ENCODE assay signal across 2 cellular contexts in the genomic region with DNA sequence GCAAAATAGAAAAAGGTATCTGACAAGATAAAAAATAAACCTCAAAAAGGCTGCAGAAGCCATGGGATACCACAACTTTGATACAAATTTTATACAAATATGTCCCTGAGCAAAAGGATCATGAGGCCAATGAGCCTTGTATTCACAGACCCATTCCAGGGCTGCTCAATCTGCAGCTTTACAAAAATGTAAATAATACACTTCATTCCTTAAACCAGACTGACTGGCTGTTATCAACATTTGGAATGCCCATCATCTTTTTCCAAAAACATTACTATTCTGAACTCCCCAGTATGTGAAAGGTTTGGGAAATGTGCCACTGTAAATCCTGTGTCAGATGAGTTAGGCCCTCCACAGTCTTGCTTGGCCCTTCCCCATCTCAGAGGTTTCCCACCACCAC.
TF ChIP-seq lines count a peak whose summit lies in the region.

No MANE protein-coding gene starts in this region.

TF ChIP-seq in liver, 16 proteins besides CTCF, POLR2A, EP300 and RAD21:
- TF ChIP-seq SP1 (IDR thresholded peaks at IDR 0.05) (no peak), FOXA2 (IDR thresholded peaks at IDR 0.05) (no peak), EGR1 (IDR thresholded peaks at IDR 0.05; ENCODE audit: low read depth in 2 of 2) (no peak), FOXA1 (IDR thresholded peaks at IDR 0.05) (no peak), RXRA (IDR thresholded peaks at IDR 0.05) (no peak)
- TF ChIP-seq, protein P1, sequence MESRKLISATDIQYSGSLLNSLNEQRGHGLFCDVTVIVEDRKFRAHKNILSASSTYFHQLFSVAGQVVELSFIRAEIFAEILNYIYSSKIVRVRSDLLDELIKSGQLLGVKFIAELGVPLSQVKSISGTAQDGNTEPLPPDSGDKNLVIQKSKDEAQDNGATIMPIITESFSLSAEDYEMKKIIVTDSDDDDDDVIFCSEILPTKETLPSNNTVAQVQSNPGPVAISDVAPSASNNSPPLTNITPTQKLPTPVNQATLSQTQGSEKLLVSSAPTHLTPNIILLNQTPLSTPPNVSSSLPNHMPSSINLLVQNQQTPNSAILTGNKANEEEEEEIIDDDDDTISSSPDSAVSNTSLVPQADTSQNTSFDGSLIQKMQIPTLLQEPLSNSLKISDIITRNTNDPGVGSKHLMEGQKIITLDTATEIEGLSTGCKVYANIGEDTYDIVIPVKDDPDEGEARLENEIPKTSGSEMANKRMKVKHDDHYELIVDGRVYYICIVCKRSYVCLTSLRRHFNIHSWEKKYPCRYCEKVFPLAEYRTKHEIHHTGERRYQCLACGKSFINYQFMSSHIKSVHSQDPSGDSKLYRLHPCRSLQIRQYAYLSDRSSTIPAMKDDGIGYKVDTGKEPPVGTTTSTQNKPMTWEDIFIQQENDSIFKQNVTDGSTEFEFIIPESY (IDR thresholded peaks at IDR 0.05): no peak
- TF ChIP-seq, protein P2, sequence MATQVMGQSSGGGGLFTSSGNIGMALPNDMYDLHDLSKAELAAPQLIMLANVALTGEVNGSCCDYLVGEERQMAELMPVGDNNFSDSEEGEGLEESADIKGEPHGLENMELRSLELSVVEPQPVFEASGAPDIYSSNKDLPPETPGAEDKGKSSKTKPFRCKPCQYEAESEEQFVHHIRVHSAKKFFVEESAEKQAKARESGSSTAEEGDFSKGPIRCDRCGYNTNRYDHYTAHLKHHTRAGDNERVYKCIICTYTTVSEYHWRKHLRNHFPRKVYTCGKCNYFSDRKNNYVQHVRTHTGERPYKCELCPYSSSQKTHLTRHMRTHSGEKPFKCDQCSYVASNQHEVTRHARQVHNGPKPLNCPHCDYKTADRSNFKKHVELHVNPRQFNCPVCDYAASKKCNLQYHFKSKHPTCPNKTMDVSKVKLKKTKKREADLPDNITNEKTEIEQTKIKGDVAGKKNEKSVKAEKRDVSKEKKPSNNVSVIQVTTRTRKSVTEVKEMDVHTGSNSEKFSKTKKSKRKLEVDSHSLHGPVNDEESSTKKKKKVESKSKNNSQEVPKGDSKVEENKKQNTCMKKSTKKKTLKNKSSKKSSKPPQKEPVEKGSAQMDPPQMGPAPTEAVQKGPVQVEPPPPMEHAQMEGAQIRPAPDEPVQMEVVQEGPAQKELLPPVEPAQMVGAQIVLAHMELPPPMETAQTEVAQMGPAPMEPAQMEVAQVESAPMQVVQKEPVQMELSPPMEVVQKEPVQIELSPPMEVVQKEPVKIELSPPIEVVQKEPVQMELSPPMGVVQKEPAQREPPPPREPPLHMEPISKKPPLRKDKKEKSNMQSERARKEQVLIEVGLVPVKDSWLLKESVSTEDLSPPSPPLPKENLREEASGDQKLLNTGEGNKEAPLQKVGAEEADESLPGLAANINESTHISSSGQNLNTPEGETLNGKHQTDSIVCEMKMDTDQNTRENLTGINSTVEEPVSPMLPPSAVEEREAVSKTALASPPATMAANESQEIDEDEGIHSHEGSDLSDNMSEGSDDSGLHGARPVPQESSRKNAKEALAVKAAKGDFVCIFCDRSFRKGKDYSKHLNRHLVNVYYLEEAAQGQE (IDR thresholded peaks at IDR 0.05): no peak

TF ChIP-seq in HepG2, 621 proteins besides CTCF, POLR2A, EP300 and RAD21:
- no peak for TF ChIP-seq SETDB1 (CRISPR knock-in tag; IDR thresholded peaks at IDR 0.05; ENCODE audit: borderline replicate concordance)
- no peak for TF ChIP-seq NFE2L1 (CRISPR knock-in tag; IDR thresholded peaks at IDR 0.05; ENCODE audit: borderline replicate concordance)
- no peak for TF ChIP-seq ZNF792 (CRISPR knock-in tag; IDR thresholded peaks at IDR 0.05)
- TF ChIP-seq, protein P3, sequence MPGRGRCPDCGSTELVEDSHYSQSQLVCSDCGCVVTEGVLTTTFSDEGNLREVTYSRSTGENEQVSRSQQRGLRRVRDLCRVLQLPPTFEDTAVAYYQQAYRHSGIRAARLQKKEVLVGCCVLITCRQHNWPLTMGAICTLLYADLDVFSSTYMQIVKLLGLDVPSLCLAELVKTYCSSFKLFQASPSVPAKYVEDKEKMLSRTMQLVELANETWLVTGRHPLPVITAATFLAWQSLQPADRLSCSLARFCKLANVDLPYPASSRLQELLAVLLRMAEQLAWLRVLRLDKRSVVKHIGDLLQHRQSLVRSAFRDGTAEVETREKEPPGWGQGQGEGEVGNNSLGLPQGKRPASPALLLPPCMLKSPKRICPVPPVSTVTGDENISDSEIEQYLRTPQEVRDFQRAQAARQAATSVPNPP (CRISPR knock-in tag; IDR thresholded peaks at IDR 0.05): no peak
- no peak for TF ChIP-seq MZF1 (CRISPR knock-in tag; IDR thresholded peaks at IDR 0.05; ENCODE audit: borderline replicate concordance)
- no peak for TF ChIP-seq KLF15 (CRISPR knock-in tag; IDR thresholded peaks at IDR 0.05; ENCODE audit: borderline replicate concordance)
- no peak for TF ChIP-seq ZNF850 (CRISPR knock-in tag; conservative IDR thresholded peaks at IDR 0.05)
- TF ChIP-seq, protein P4, sequence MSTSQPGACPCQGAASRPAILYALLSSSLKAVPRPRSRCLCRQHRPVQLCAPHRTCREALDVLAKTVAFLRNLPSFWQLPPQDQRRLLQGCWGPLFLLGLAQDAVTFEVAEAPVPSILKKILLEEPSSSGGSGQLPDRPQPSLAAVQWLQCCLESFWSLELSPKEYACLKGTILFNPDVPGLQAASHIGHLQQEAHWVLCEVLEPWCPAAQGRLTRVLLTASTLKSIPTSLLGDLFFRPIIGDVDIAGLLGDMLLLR (CRISPR knock-in tag; IDR thresholded peaks at IDR 0.05): no peak
- TF ChIP-seq SOX6 (IDR thresholded peaks at IDR 0.05): no peak
- no peak for TF ChIP-seq SOX6 (CRISPR knock-in tag; IDR thresholded peaks at IDR 0.05)
TF ChIP-seq in HepG2: peak in this region for 0.
